In genomic region chr19:11179716-11180297, GRCh38 we compare ENCODE assay signal across 13 cellular contexts. TPM values are rescaled to one million over a fixed set of nuclear protein-coding genes. Genes with fewer than 3 reads are reported as not detected.
A peak's percentile ranks its signal among the peaks of the same experiment; 100 is the strongest.
DNase-seq lines count a peak whose midpoint lies in the region; ATAC-seq and TF ChIP-seq lines count a peak whose summit lies in the region.
"Had no signal": no experiment of that assay in that cellular context is flagged by ENCODE, and none has a peak within 500 bp of the region (broad histone marks: within the 10 kb centered on the region; RNA-seq: fewer than 3 reads in every experiment).

No MANE protein-coding gene starts in this region.

- ATAC-seq in effector memory CD8-positive, alpha-beta T cell (replicated peaks) = peak; percentile 27
- ATAC-seq in HG03196 (IDR thresholded peaks at IDR 0.05; ENCODE audit: unreplicated experiment) = no peak

- H3K9me3 Mint-ChIP-seq in effector memory CD8-positive, alpha-beta T cell = no peaks in the 10 kb centered on the region
- H3K9me3 Mint-ChIP-seq in activated CD4-positive, alpha-beta T cell treated with anti-CD3 and anti-CD28 coated beads, Interleukin-2, amount 10 ng/mL, durations not matched to agents 7 days and 5 days = no peaks in the 10 kb centered on the region
- H3K9me3 Mint-ChIP-seq: activated naive CD8-positive, alpha-beta T cell treated with anti-CD3 and anti-CD28 coated beads, Interleukin-2, amount 10 ng/mL, durations not matched to agents 7 days and 5 days had no signal

- DNase-seq in GM12865 (ENCODE audit: low read depth) (peak; percentile 83), sigmoid colon (no peak), NCI-H146 treated with DMSO at 0.1 percent for 48 hours (lab: John Stamatoyannopoulos, UW; ENCODE audit: unreplicated experiment) (no peak)
- DNase-seq in effector memory CD8-positive, alpha-beta T cell = no peak
- DNase-seq in effector memory CD4-positive, alpha-beta T cell = no peak
- DNase-seq in activated CD4-positive, alpha-beta T cell treated with anti-CD3 and anti-CD28 coated beads, Interleukin-2, amount 10 ng/mL, durations not matched to agents 7 days and 5 days = no peak
- DNase-seq: activated naive CD8-positive, alpha-beta T cell treated with anti-CD3 and anti-CD28 coated beads, Interleukin-2, amount 10 ng/mL, durations not matched to agents 7 days and 5 days; COR-L47; T1000 had no signal

- no peak for TF ChIP-seq EP300 in sigmoid colon (IDR thresholded peaks at IDR 0.05)

- CTCF ChIA-PET in HEK293 (lab: Yijun Ruan, JAX) = interaction anchor here (0.6 kb wide), 1 partner anchor 26 kb away, joined by 3 read pairs; no protein-coding TSS in a partner anchor
- CTCF ChIA-PET in activated CD4-positive, alpha-beta T cell treated with anti-CD3 and anti-CD28 coated beads, Interleukin-2, amount 10 ng/mL, durations not matched to agents 7 days and 5 days (lab: Charles Lee) = no interaction called here

- TF ChIP-seq CTCF in GM12865 (IDR thresholded peaks at IDR 0.05; ENCODE audit: insufficient read depth, low read depth, low read length, missing control alignments) (no peak), HEK293 (tag by site-specific recombination; IDR thresholded peaks at IDR 0.05) (no peak), sigmoid colon (IDR thresholded peaks at IDR 0.05) (no peak)

- no peak for TF ChIP-seq POLR2A in sigmoid colon (IDR thresholded peaks at IDR 0.05)

- POLR2A ChIA-PET in HEK293 (lab: Yijun Ruan, JAX) = interaction anchor here (0.8 kb wide), 1 partner anchor 10 kb away, joined by 3 read pairs; no protein-coding TSS in a partner anchor
- POLR2A ChIA-PET in activated CD4-positive, alpha-beta T cell treated with anti-CD3 and anti-CD28 coated beads, Interleukin-2, amount 10 ng/mL, durations not matched to agents 7 days and 5 days (lab: Charles Lee) = no interaction called here

- peaks cover 0 to 4% of the 10 kb centered on the region in 2 donors for H3K27me3 Mint-ChIP-seq in effector memory CD8-positive, alpha-beta T cell
- H3K27me3 Mint-ChIP-seq in activated CD4-positive, alpha-beta T cell treated with anti-CD3 and anti-CD28 coated beads, Interleukin-2, amount 10 ng/mL, durations not matched to agents 7 days and 5 days = peaks cover 11% of the 10 kb centered on the region

- peak overlapping the region in 1 of 2 donors; percentile 9 for H3K27ac Mint-ChIP-seq in effector memory CD8-positive, alpha-beta T cell
- H3K27ac Mint-ChIP-seq in activated CD4-positive, alpha-beta T cell treated with anti-CD3 and anti-CD28 coated beads, Interleukin-2, amount 10 ng/mL, durations not matched to agents 7 days and 5 days = no peak overlapping the region
- H3K27ac Mint-ChIP-seq: activated naive CD8-positive, alpha-beta T cell treated with anti-CD3 and anti-CD28 coated beads, Interleukin-2, amount 10 ng/mL, durations not matched to agents 7 days and 5 days had no signal

- H3K36me3 ChIP-seq in HEK293 (ENCODE audit: control insufficient read depth in 2 of 2, insufficient read depth in 1 of 2, low read length in 2 of 2) (peaks cover 0 to 36% of the 10 kb centered on the region in 2 experiments; a peak in 2 of 3 replicates), sigmoid colon (peaks cover 32 to 72% (median 58%) of the 10 kb centered on the region in 4 donors)
- H3K36me3 ChIP-seq in effector memory CD4-positive, alpha-beta T cell (ENCODE audit: control insufficient read depth, insufficient read depth, low read length) = no peaks in the 10 kb centered on the region

- H3K4me1 ChIP-seq in HEK293 (ENCODE audit: control insufficient read depth, insufficient read depth, low read length) = no peaks in the 10 kb centered on the region
- peaks cover 4 to 63% (median 56%) of the 10 kb centered on the region in 4 donors for H3K4me1 ChIP-seq in sigmoid colon
- peaks cover 5% of the 10 kb centered on the region for H3K4me1 ChIP-seq in effector memory CD4-positive, alpha-beta T cell (ENCODE audit: control insufficient read depth, insufficient read depth, low read length, poor library complexity, severe bottlenecking)

- H3K4me3 Mint-ChIP-seq in effector memory CD8-positive, alpha-beta T cell = peak overlapping the region; percentile 18 to 24
- H3K4me3 Mint-ChIP-seq in activated CD4-positive, alpha-beta T cell treated with anti-CD3 and anti-CD28 coated beads, Interleukin-2, amount 10 ng/mL, durations not matched to agents 7 days and 5 days = no peak overlapping the region
- H3K4me3 Mint-ChIP-seq: activated naive CD8-positive, alpha-beta T cell treated with anti-CD3 and anti-CD28 coated beads, Interleukin-2, amount 10 ng/mL, durations not matched to agents 7 days and 5 days had no signal

- no peaks in the 10 kb centered on the region for H3K36me3 Mint-ChIP-seq in effector memory CD8-positive, alpha-beta T cell (ENCODE audit: insufficient read depth)
- no peaks in the 10 kb centered on the region for H3K36me3 Mint-ChIP-seq in activated CD4-positive, alpha-beta T cell treated with anti-CD3 and anti-CD28 coated beads, Interleukin-2, amount 10 ng/mL, durations not matched to agents 7 days and 5 days (ENCODE audit: low read depth)
- H3K36me3 Mint-ChIP-seq: activated naive CD8-positive, alpha-beta T cell treated with anti-CD3 and anti-CD28 coated beads, Interleukin-2, amount 10 ng/mL, durations not matched to agents 7 days and 5 days had no signal

- H3K27ac ChIP-seq in HEK293 (ENCODE audit: extremely low read depth, low read depth, low read length) (no peak overlapping the region), sigmoid colon (peak overlapping the region; percentile 91 to 98 (median 94))
- no peak overlapping the region for H3K27ac ChIP-seq in effector memory CD4-positive, alpha-beta T cell (ENCODE audit: insufficient read depth, low read length, poor library complexity, severe bottlenecking)
- H3K27ac ChIP-seq: epithelial cell of prostate had no signal

- 46 to 49% methylated on average over 11 of the region's 11 CpGs for WGBS in sigmoid colon, 2 donors

- H3K9me3 ChIP-seq in HEK293 (ENCODE audit: control insufficient read depth, insufficient read depth, low read depth, low read length) (no peaks in the 10 kb centered on the region), sigmoid colon (no peaks in the 10 kb centered on the region)
- no peaks in the 10 kb centered on the region for H3K9me3 ChIP-seq in effector memory CD4-positive, alpha-beta T cell (ENCODE audit: control insufficient read depth, low read length)

- H3K4me3 ChIP-seq in GM12865 (ENCODE audit: low read depth, low read length) (peak overlapping the region; percentile 51), HEK293 (ENCODE audit: low read depth, low read length) (no peak overlapping the region), sigmoid colon (peak overlapping the region in 1 of 4 donors; percentile 10)
- H3K4me3 ChIP-seq in effector memory CD4-positive, alpha-beta T cell (ENCODE audit: insufficient read depth, low read depth, low read length, poor library complexity, severe bottlenecking) = no peak overlapping the region

- intact Hi-C loops in sigmoid colon (cut with DNase I) = no loop called here

- peaks cover 0 to 3% of the 10 kb centered on the region in 2 donors for H3K4me1 Mint-ChIP-seq in effector memory CD8-positive, alpha-beta T cell (ENCODE audit: low read depth in 2 of 2)
- H3K4me1 Mint-ChIP-seq in activated CD4-positive, alpha-beta T cell treated with anti-CD3 and anti-CD28 coated beads, Interleukin-2, amount 10 ng/mL, durations not matched to agents 7 days and 5 days = peaks cover 1% of the 10 kb centered on the region

- H3K27me3 ChIP-seq in sigmoid colon = no peaks in the 10 kb centered on the region
- H3K27me3 ChIP-seq in effector memory CD4-positive, alpha-beta T cell (replicated peaks; ENCODE audit: control insufficient read depth, insufficient read depth, low read length, poor library complexity, severe bottlenecking) = no peaks in the 10 kb centered on the region

TF ChIP-seq in HEK293, 187 proteins besides CTCF, POLR2A, EP300 and RAD21:
- 0 out of 2 replicates have a peak, but pooled peaks have one; percentile 2 for TF ChIP-seq ZNF362 (tag by site-specific recombination; IDR thresholded peaks at IDR 0.05)
- TF ChIP-seq ZBTB7A (tag by site-specific recombination; IDR thresholded peaks at IDR 0.05; ENCODE audit: low read depth) = no peak

RNA-seq across cellular contexts. Expression of gene KANK2, which starts 17.5 kb away (rescaled TPM):
- total RNA-seq in sigmoid colon = 1,000 to 10,000 TPM in 2 of 4 donors, 100 to 1,000 TPM in 2; 691 to 1,314 (median 1,068) TPM
- polyA plus RNA-seq in sigmoid colon = 100 to 1,000 TPM in 1 of 3 donors, 10 to 100 TPM in 2; 29.8 to 130 (median 89.4) TPM
- 1 to 10 TPM; 2.0 to 2.6 TPM for total RNA-seq in activated CD4-positive, alpha-beta T cell treated with anti-CD3 and anti-CD28 coated beads, Interleukin-2, amount 10 ng/mL, durations not matched to agents 7 days and 5 days

RNA-seq across cellular contexts. Expression of gene SPC24, which starts 24.2 kb away (rescaled TPM):
- 1 to 10 TPM in 3 of 4 donors, under 1 TPM in 1; 0.99 to 6.0 (median 2.8) TPM for total RNA-seq in sigmoid colon
- 10 to 100 TPM in 1 of 3 donors, 1 to 10 TPM in 2; 1.2 to 13.0 (median 2.1) TPM for polyA plus RNA-seq in sigmoid colon
- total RNA-seq in activated CD4-positive, alpha-beta T cell treated with anti-CD3 and anti-CD28 coated beads, Interleukin-2, amount 10 ng/mL, durations not matched to agents 7 days and 5 days = 10 to 100 TPM; 80.4 to 97.3 TPM

RNA-seq across cellular contexts. Expression of gene ANGPTL8, which starts 59.6 kb away (rescaled TPM):
- not detected for total RNA-seq in sigmoid colon
- 1 to 10 TPM in 1 of 3 donors, not detected in 2; 8.1 TPM for polyA plus RNA-seq in sigmoid colon
- not detected for total RNA-seq in activated CD4-positive, alpha-beta T cell treated with anti-CD3 and anti-CD28 coated beads, Interleukin-2, amount 10 ng/mL, durations not matched to agents 7 days and 5 days
- total RNA-seq: activated naive CD8-positive, alpha-beta T cell treated with anti-CD3 and anti-CD28 coated beads, Interleukin-2, amount 10 ng/mL, durations not matched to agents 7 days and 5 days; lower leg skin had no signal

Comparison
In these comparisons a context has a peak if more than half of its experiments do, and no peak if none do; other contexts are left out.
1. H3K27ac ChIP-seq: peak in sigmoid colon (4 of 4); none in HEK293 (single experiment) and effector memory CD4-positive, alpha-beta T cell (single experiment).
2. RNA of gene KANK2, which starts 17.5 kb away (total RNA-seq): 691 to 1,314 TPM in sigmoid colon; 2.0 to 2.6 TPM in activated CD4-positive, alpha-beta T cell treated with anti-CD3 and anti-CD28 coated beads, Interleukin-2, amount 10 ng/mL, durations not matched to agents 7 days and 5 days; every median in the first group is over 100 times any median in the second.
3. RNA of gene SPC24, which starts 24.2 kb away (total RNA-seq): 80.4 to 97.3 TPM in activated CD4-positive, alpha-beta T cell treated with anti-CD3 and anti-CD28 coated beads, Interleukin-2, amount 10 ng/mL, durations not matched to agents 7 days and 5 days; 0.99 to 6.0 TPM in sigmoid colon; every median in the first group is over 10 times any median in the second.